Comparison of ENCODE assay signal across 19 cellular contexts in the genomic region with DNA sequence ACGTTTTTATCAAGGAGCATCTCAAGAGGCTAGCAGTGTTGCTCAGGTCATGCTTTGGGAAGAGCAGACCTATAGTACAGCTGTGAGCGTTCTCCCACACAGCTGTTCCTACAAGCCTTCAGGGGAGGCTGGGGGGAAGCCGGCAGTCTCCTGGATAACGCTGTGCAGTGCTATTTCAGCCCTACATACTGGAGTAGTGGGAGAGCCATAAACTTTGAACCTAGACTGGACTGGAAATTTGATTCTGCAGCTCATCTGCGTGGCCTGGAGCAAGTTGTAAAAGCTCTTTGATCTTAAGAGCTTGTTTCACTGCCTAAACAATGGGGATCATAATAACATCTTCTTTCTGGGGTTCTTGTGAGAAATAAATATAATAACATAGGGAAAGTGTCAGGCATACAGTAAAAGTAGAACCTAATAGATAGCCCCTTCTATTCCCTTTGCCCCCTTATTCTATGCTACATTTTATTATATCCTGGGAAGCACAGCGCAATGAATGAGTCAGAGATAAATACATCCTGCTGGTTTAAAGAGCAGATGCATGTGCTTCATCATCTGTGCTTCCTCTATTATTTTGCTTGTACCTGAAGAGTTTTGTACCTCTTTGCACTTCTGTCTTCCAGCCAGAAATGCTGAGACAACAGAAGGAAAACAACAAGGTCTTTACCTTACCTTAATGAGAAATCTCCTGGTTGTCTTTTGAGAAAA. TPM values are rescaled to one million over a fixed set of nuclear protein-coding genes. Genes with fewer than 3 reads are reported as not detected.
"Had no signal": no experiment of that assay in that cellular context is flagged by ENCODE, and none has a peak within 500 bp of the region (broad histone marks: within the 10 kb centered on the region; RNA-seq: fewer than 3 reads in every experiment).

No MANE protein-coding gene starts in this region.

- H3K36me3 ChIP-seq: colonic mucosa, left ventricle myocardium inferior, vagina had no signal

- DNase-seq: activated CD4-positive, alpha-beta T cell treated with anti-CD3 and anti-CD28 coated beads for 4 hours; activated CD8-positive, alpha-beta memory T cell treated with anti-CD3 and anti-CD28 coated beads, Interleukin-2, amount 50 U/mL, for 48 hours; activated CD8-positive, alpha-beta T cell treated with anti-CD3 and anti-CD28 coated beads, Interleukin-2, amount 10 ng/mL, durations not matched to agents 7 days and 5 days; activated gamma-delta T cell treated with Interleukin-2 at 50 U/mL for 16 hours; amygdala; body of pancreas; central memory CD4-positive, alpha-beta T cell; colonic mucosa; hippocampal formation; kidney; left ventricle myocardium inferior; natural killer cell; posterior cingulate gyrus; retina; stimulated activated CD4-positive, alpha-beta T cell treated with anti-CD3 and anti-CD28 coated beads, Interleukin-2, amount 100 ng/mL, for 48 hours had no signal

- ATAC-seq: activated CD8-positive, alpha-beta T cell treated with anti-CD3 and anti-CD28 coated beads, Interleukin-2, amount 10 ng/mL, durations not matched to agents 7 days and 5 days; body of pancreas; esophagus mucosa; natural killer cell; stimulated activated memory B cell treated with anti-CD40 and anti-IgM and Interleukin-4, amounts not matched to agents 10 μg/mL and 1 μg/mL and 100 μg/mL, for 72 hours had no signal

- H3K4me1 ChIP-seq: body of pancreas, colonic mucosa, left ventricle myocardium inferior, vagina had no signal

- H3K4me3 ChIP-seq: body of pancreas, colonic mucosa, left ventricle myocardium inferior, vagina had no signal

- H3K27me3 ChIP-seq: body of pancreas, colonic mucosa, vagina had no signal

- H3K27ac ChIP-seq: body of pancreas, colonic mucosa, left ventricle myocardium inferior, vagina had no signal

- H3K9me3 ChIP-seq: body of pancreas, colonic mucosa, vagina had no signal

RNA-seq across cellular contexts. Expression of a gene that starts 14.7 kb away (rescaled TPM):
- total RNA-seq: activated CD8-positive, alpha-beta T cell treated with anti-CD3 and anti-CD28 coated beads, Interleukin-2, amount 10 ng/mL, durations not matched to agents 7 days and 5 days; body of pancreas; colonic mucosa; esophagus mucosa; glomerular endothelial cell; kidney; left ventricle myocardium inferior; natural killer cell; vagina had no signal

RNA-seq across cellular contexts. Expression of a gene that starts 51.2 kb away (rescaled TPM):
- total RNA-seq: activated CD8-positive, alpha-beta T cell treated with anti-CD3 and anti-CD28 coated beads, Interleukin-2, amount 10 ng/mL, durations not matched to agents 7 days and 5 days; colonic mucosa; esophagus mucosa; glomerular endothelial cell; natural killer cell; vagina had no signal

RNA-seq across cellular contexts. Expression of a gene that starts 59.0 kb away (rescaled TPM):
- total RNA-seq: activated CD8-positive, alpha-beta T cell treated with anti-CD3 and anti-CD28 coated beads, Interleukin-2, amount 10 ng/mL, durations not matched to agents 7 days and 5 days; body of pancreas; colonic mucosa; esophagus mucosa; glomerular endothelial cell; kidney; left ventricle myocardium inferior; natural killer cell; vagina had no signal
